ENCODE assay signal across 12 cellular contexts in genomic region chr17:7186241-7186640, GRCh38. TPM values are rescaled to one million over a fixed set of nuclear protein-coding genes. Genes with fewer than 3 reads are reported as not detected.
DNase-seq lines count a peak whose midpoint lies in the region; ATAC-seq and TF ChIP-seq lines count a peak whose summit lies in the region.
"Had no signal": no experiment of that assay in that cellular context is flagged by ENCODE, and none has a peak within 500 bp of the region (broad histone marks: within the 10 kb centered on the region; RNA-seq: fewer than 3 reads in every experiment).

No MANE protein-coding gene starts in this region.

- no peaks in the 10 kb centered on the region for H3K9me3 ChIP-seq in AG04450 (ENCODE audit: control insufficient read depth, insufficient read depth, low read length)
- H3K9me3 ChIP-seq: thoracic aorta had no signal

- ATAC-seq in GM19467 (IDR thresholded peaks at IDR 0.05; ENCODE audit: unreplicated experiment) (no peak), GM21447 (IDR thresholded peaks at IDR 0.05; ENCODE audit: unreplicated experiment) (no peak)

- in situ Hi-C loops in SK-MEL-5 (cut with HindIII; ENCODE audit: low pct_unique_long_range_greater_than_20kb, low sequenced_read_pairs): no loop called here

- CTCF ChIA-PET in AG04450 (lab: Charles Lee): interaction anchor here (0.7 to 1.0 kb wide), 2 partner anchors 8 to 140 kb away, joined by 3 read pairs; no protein-coding TSS in a partner anchor

- no peak overlapping the region for H3K4me3 ChIP-seq in AG04450 (ENCODE audit: low read depth, low read length)
- H3K4me3 ChIP-seq in GM12875 (ENCODE audit: low read depth, low read length): no peak overlapping the region
- no peak overlapping the region for H3K4me3 ChIP-seq in foreskin fibroblast (ENCODE audit: low read depth in 1 of 2, low read length in 2 of 2)
- H3K4me3 ChIP-seq: thoracic aorta had no signal

- POLR2A ChIA-PET in AG04450 (lab: Yijun Ruan, JAX): interaction anchor here (0.7 kb wide), 1 partner anchor 13 kb away, joined by 3 read pairs; no protein-coding TSS in a partner anchor

- no peak overlapping the region for H3K27ac ChIP-seq in AG04450 (ENCODE audit: low read depth, low read length)
- H3K27ac ChIP-seq: thoracic aorta had no signal

- DNase-seq in AG04450 (ENCODE audit: low read depth, low spot score) (no peak), SK-MEL-5 (ENCODE audit: low read depth, low spot score) (peak; percentile 50), foreskin fibroblast (no peak), occipital lobe (lab: John Stamatoyannopoulos, UW) (no peak), globus pallidus (ENCODE audit: low spot score) (no peak)
- DNase-seq: DMS79 treated with DMSO at 0.1 percent for 48 hours; stimulated activated CD4-positive, alpha-beta T cell treated with anti-CD3 and anti-CD28 coated beads, Interleukin-2, amount 100 ng/mL, for 48 hours had no signal

- H3K27me3 ChIP-seq in AG04450 (ENCODE audit: control insufficient read depth, insufficient read depth, low read length): no peaks in the 10 kb centered on the region

- TF ChIP-seq CTCF in AG04450 (IDR thresholded peaks at IDR 0.05; ENCODE audit: low read depth, low read length): peak; percentile 39
- TF ChIP-seq CTCF in GM12875 (IDR thresholded peaks at IDR 0.05; ENCODE audit: borderline replicate concordance, insufficient read depth, low read depth, low read length): peak; percentile 62
- TF ChIP-seq CTCF in foreskin fibroblast (IDR thresholded peaks at IDR 0.05; ENCODE audit: low read depth, low read length): peak; percentile 5

RNA-seq across cellular contexts. Expression of gene ASGR1, which starts 7.1 kb away (rescaled TPM):
- polyA plus RNA-seq in AG04450 (2011; rRNA removed): 1.1 and 1.5 TPM in 2 replicates
- polyA minus RNA-seq in AG04450 (2011; rRNA and poly(A)+ RNA removed): 0.61 and 0.74 TPM in 2 replicates
- 0.21 and 0.56 TPM in 2 replicates for total RNA-seq in SK-MEL-5 (2014; rRNA removed; shearing (Covaris generic))
- not detected in 2 replicates for polyA plus RNA-seq in SK-MEL-5 (2015; cell fraction: cytosol; rRNA removed)
- 4.6 TPM in 1 of 2 replicates, not detected in the other for polyA plus RNA-seq in SK-MEL-5 (2015; cell fraction: nucleus; rRNA removed)
- 15.6 TPM for total RNA-seq in occipital lobe
- total RNA-seq: HT-29 had no signal

RNA-seq across cellular contexts. Expression of gene DLG4, which starts 33.4 kb away (rescaled TPM):
- 10.2 and 11.6 TPM in 2 replicates for polyA plus RNA-seq in AG04450 (2011; rRNA removed)
- polyA minus RNA-seq in AG04450 (2011; rRNA and poly(A)+ RNA removed): 15.2 and 19.5 TPM in 2 replicates
- 3.7 and 3.9 TPM in 2 replicates for total RNA-seq in SK-MEL-5 (2014; rRNA removed; shearing (Covaris generic))
- 5.0 and 9.0 TPM in 2 replicates for polyA plus RNA-seq in SK-MEL-5 (2015; cell fraction: cytosol; rRNA removed)
- polyA plus RNA-seq in SK-MEL-5 (2015; cell fraction: nucleus; rRNA removed): 20.1 and 25.9 TPM in 2 replicates
- total RNA-seq in occipital lobe: 131 TPM

RNA-seq across cellular contexts. Expression of gene ACADVL, which starts 33.5 kb away (rescaled TPM):
- polyA plus RNA-seq in AG04450 (2011; rRNA removed): 217 and 262 TPM in 2 replicates
- polyA minus RNA-seq in AG04450 (2011; rRNA and poly(A)+ RNA removed): 169 and 241 TPM in 2 replicates
- total RNA-seq in SK-MEL-5 (2014; rRNA removed; shearing (Covaris generic)): 123 and 148 TPM in 2 replicates
- 149 and 184 TPM in 2 replicates for polyA plus RNA-seq in SK-MEL-5 (2015; cell fraction: cytosol; rRNA removed)
- polyA plus RNA-seq in SK-MEL-5 (2015; cell fraction: nucleus; rRNA removed): 1,839 and 2,323 TPM in 2 replicates
- 77.2 TPM for total RNA-seq in occipital lobe

RNA-seq across cellular contexts. Expression of gene DVL2, which starts 48.1 kb away (rescaled TPM):
- 5.1 and 8.2 TPM in 2 replicates for polyA plus RNA-seq in AG04450 (2011; rRNA removed)
- 23.9 and 29.6 TPM in 2 replicates for polyA minus RNA-seq in AG04450 (2011; rRNA and poly(A)+ RNA removed)
- 86.9 and 91.5 TPM in 2 replicates for total RNA-seq in SK-MEL-5 (2014; rRNA removed; shearing (Covaris generic))
- polyA plus RNA-seq in SK-MEL-5 (2015; cell fraction: cytosol; rRNA removed): 57.4 and 71.1 TPM in 2 replicates
- 141 and 181 TPM in 2 replicates for polyA plus RNA-seq in SK-MEL-5 (2015; cell fraction: nucleus; rRNA removed)
- total RNA-seq in occipital lobe: 49.1 TPM

RNA-seq across cellular contexts. Expression of gene PHF23, which starts 53.0 kb away (rescaled TPM):
- polyA plus RNA-seq in AG04450 (2011; rRNA removed): 56.3 and 58.7 TPM in 2 replicates
- 58.1 and 72.8 TPM in 2 replicates for polyA minus RNA-seq in AG04450 (2011; rRNA and poly(A)+ RNA removed)
- total RNA-seq in SK-MEL-5 (2014; rRNA removed; shearing (Covaris generic)): 69.0 and 81.3 TPM in 2 replicates
- 73.5 and 76.9 TPM in 2 replicates for polyA plus RNA-seq in SK-MEL-5 (2015; cell fraction: cytosol; rRNA removed)
- polyA plus RNA-seq in SK-MEL-5 (2015; cell fraction: nucleus; rRNA removed): 31.9 and 70.5 TPM in 2 replicates
- total RNA-seq in occipital lobe: 33.7 TPM

Comparison
In these comparisons a context has a peak if more than half of its experiments do, and no peak if none do; other contexts are left out.
1. CTCF ChIP-seq: peak in every context shown above with its lines; median percentile 62 in GM12875; 39 in AG04450; 5 in foreskin fibroblast.
2. RNA of gene ASGR1, which starts 7.1 kb away (total RNA-seq): 15.6 TPM in occipital lobe (single experiment); 0.21 to 0.56 TPM in SK-MEL-5; every median in the first group is over 10 times any median in the second.
3. RNA of gene DLG4, which starts 33.4 kb away (total RNA-seq): 131 TPM in occipital lobe (single experiment); 3.7 to 3.9 TPM in SK-MEL-5; every median in the first group is over 10 times any median in the second.